Comparison of ENCODE assay signal across 21 cellular contexts in the genomic region with DNA sequence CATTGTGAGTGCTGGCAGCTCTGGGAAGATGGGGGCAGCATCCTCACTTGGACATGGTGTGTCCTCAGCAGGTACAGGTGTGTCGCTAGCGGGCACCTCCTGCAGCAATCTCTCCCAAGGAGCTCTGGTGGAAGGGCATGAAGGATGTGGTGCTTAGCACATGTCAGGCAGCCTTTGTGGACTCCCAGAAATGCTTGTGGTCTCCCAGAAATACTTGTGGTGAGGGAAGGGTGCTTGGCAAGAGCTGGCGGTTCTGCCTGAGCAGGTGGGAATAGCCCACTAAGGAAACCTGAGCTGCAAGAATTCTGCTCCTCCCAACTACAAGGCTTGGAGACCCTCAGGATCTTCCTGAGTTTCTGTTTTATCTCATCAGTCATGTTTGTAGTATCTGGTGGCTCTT.
A peak's percentile ranks its signal among the peaks of the same experiment; 100 is the strongest.
DNase-seq lines count a peak whose midpoint lies in the region; ATAC-seq, FAIRE-seq and TF ChIP-seq lines count a peak whose summit lies in the region.
"Had no signal": no experiment of that assay in that cellular context is flagged by ENCODE, and none has a peak within 500 bp of the region (broad histone marks: within the 10 kb centered on the region; RNA-seq: fewer than 3 reads in every experiment).

No MANE protein-coding gene starts in this region.

- H3K4me1 Mint-ChIP-seq in astrocyte (ENCODE audit: low read depth, unreplicated experiment): no peaks in the 10 kb centered on the region

- no peak overlapping the region for H3K27ac ChIP-seq in astrocyte (ENCODE audit: low read depth, low read length)
- H3K27ac ChIP-seq: BLaER1, Peyer's patch had no signal

- TF ChIP-seq CTCF in astrocyte (IDR thresholded peaks at IDR 0.05; ENCODE audit: insufficient read depth, low read depth, low read length): no peak

- DNase-seq in HK-2 (ENCODE audit: unreplicated experiment): peak; percentile 11
- DNase-seq in astrocyte (ENCODE audit: low read depth): peak; percentile 21
- DNase-seq in kidney glomerular epithelial cell (lab: John Stamatoyannopoulos, UW): peak; percentile 1
- peak; percentile 67 for DNase-seq in urothelium cell line (ENCODE audit: low spot score)
- DNase-seq in DMS153 (lab: John Stamatoyannopoulos, UW): no peak
- DNase-seq in activated CD4-positive, alpha-beta T cell treated with anti-CD3 and anti-CD28 coated beads, Interleukin-2, amount 50 U/mL, for 1 hour: no peak
- DNase-seq: CD4-positive, alpha-beta T cell; COR-L47; GOT3; Kasumi-1; MG63; NCI-H1417; NCI-H1694 treated with DMSO at 0.1 percent for 48 hours; NCI-H2227 treated with DMSO at 0.1 percent for 48 hours; NCI-H510A treated with DMSO at 0.1 percent for 48 hours; NCI-H82; Peyer's patch had no signal

- no peaks in the 10 kb centered on the region for H3K36me3 ChIP-seq in astrocyte (ENCODE audit: insufficient read depth, low read length)
- H3K36me3 ChIP-seq: BLaER1, MG63, Peyer's patch had no signal

- H3K27me3 Mint-ChIP-seq in astrocyte (ENCODE audit: low read depth, unreplicated experiment): peaks cover 37% of the 10 kb centered on the region

- no peak for FAIRE-seq in astrocyte (lab: Jason Lieb, UNC)
- no peak for FAIRE-seq in urothelium cell line (lab: Jason Lieb, UNC)
- FAIRE-seq: G401.6, GM12892 had no signal

- no peak overlapping the region for H2AFZ ChIP-seq in astrocyte (ENCODE audit: low read depth, low read length)

- H3K4me1 ChIP-seq in astrocyte (ENCODE audit: insufficient read depth, low read length): no peaks in the 10 kb centered on the region
- H3K4me1 ChIP-seq: BLaER1, Peyer's patch had no signal

- H3K4me2 ChIP-seq in astrocyte (ENCODE audit: low read length): no peak overlapping the region
- H3K4me2 ChIP-seq: BLaER1 had no signal

- no peak overlapping the region for H3K27ac Mint-ChIP-seq in astrocyte (ENCODE audit: unreplicated experiment)
- H3K27ac Mint-ChIP-seq: CD4-positive, alpha-beta T cell had no signal

- H3K9me3 Mint-ChIP-seq in astrocyte (ENCODE audit: unreplicated experiment): no peaks in the 10 kb centered on the region
- H3K9me3 Mint-ChIP-seq: CD4-positive, alpha-beta T cell had no signal

- H3K4me3 Mint-ChIP-seq in astrocyte (ENCODE audit: unreplicated experiment): no peak overlapping the region
- H3K4me3 Mint-ChIP-seq: CD4-positive, alpha-beta T cell had no signal

- no peak overlapping the region for H3K4me3 ChIP-seq in astrocyte (ENCODE audit: insufficient read depth, low read depth, low read length)
- H3K4me3 ChIP-seq: BLaER1, MG63, Peyer's patch had no signal

- ATAC-seq in HG03520 (IDR thresholded peaks at IDR 0.05; ENCODE audit: unreplicated experiment): no peak

- no peaks in the 10 kb centered on the region for H3K79me2 ChIP-seq in astrocyte (ENCODE audit: insufficient read depth, low read length)

- H3K36me3 Mint-ChIP-seq in astrocyte (ENCODE audit: low read depth, unreplicated experiment): no peaks in the 10 kb centered on the region

- H3K9me3 ChIP-seq in astrocyte (ENCODE audit: insufficient read depth, low read depth, low read length): no peaks in the 10 kb centered on the region
- H3K9me3 ChIP-seq: BLaER1, MG63, Peyer's patch had no signal

- H4K20me1 ChIP-seq in astrocyte (ENCODE audit: insufficient read depth, low read length): no peaks in the 10 kb centered on the region
- H4K20me1 ChIP-seq: BLaER1 had no signal

- no peak overlapping the region for H3K9ac ChIP-seq in astrocyte (ENCODE audit: low read length)
- H3K9ac ChIP-seq: BLaER1 had no signal

- no peaks in the 10 kb centered on the region for H3K27me3 ChIP-seq in astrocyte (ENCODE audit: insufficient read depth, low read length)
- H3K27me3 ChIP-seq: BLaER1, MG63, Peyer's patch had no signal

Comparison
In these comparisons a context has a peak if more than half of its experiments do, and no peak if none do; other contexts are left out.
1. DNase-seq: peak in HK-2 (single experiment), astrocyte (single experiment), kidney glomerular epithelial cell (single experiment) and urothelium cell line (single experiment); none in DMS153 (single experiment) and activated CD4-positive, alpha-beta T cell treated with anti-CD3 and anti-CD28 coated beads, Interleukin-2, amount 50 U/mL, for 1 hour (single experiment).